Comparison of ENCODE assay signal across 12 cellular contexts in the genomic region with DNA sequence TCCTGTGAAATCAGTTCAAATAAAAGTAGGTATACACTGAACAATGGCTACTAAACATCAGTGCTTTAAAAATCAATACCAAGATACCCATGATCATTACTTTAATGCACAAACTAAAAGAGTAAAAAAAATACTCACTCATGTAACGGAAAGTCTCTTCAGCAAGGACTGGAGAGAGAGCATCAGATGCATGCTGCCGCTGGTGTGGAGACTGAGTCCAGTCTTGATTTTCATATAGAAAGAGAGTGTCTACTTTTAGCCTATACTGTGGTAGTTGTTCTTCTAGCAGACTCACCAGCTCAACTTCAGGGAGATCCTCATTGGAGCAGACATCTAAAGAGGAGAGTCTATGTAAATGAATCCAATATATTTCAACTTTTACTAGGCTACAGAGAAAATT. TPM values are rescaled to one million over a fixed set of nuclear protein-coding genes. Genes with fewer than 3 reads are reported as not detected.
DNase-seq lines count a peak whose midpoint lies in the region; ATAC-seq, FAIRE-seq and TF ChIP-seq lines count a peak whose summit lies in the region.
"Had no signal": no experiment of that assay in that cellular context is flagged by ENCODE, and none has a peak within 500 bp of the region (broad histone marks: within the 10 kb centered on the region; RNA-seq: fewer than 3 reads in every experiment).

No MANE protein-coding gene starts in this region.

- DNase-seq in Calu3: no peak
- DNase-seq in NCI-H460 (ENCODE audit: extremely low read depth, low read depth): peak; percentile 84
- no peak for DNase-seq in astrocyte of the spinal cord (ENCODE audit: low read depth, low spot score)
- DNase-seq in trophoblast cell: no peak
- DNase-seq in T-helper 1 cell: no peak
- no peak for DNase-seq in CD14-positive monocyte (ENCODE audit: low spot score)
- DNase-seq in HTR-8/SVneo (ENCODE audit: insufficient read length, low spot score): no peak
- DNase-seq: CD4-positive, CD25-positive, alpha-beta regulatory T cell; NCI-H2171 treated with DMSO at 0.1 percent for 48 hours; posterior cingulate gyrus had no signal

- H3K27me3 Mint-ChIP-seq in Calu3 (ENCODE audit: unreplicated experiment) (no peaks in the 10 kb centered on the region), CD14-positive monocyte (ENCODE audit: low read depth in 3 of 3) (peaks cover 0 to 2% (median 0%) of the 10 kb centered on the region in 3 donors)
- H3K27me3 Mint-ChIP-seq: CD4-positive, CD25-positive, alpha-beta regulatory T cell; stimulated activated memory B cell treated with anti-CD40 and anti-IgM and Interleukin-4, amounts not matched to agents 10 μg/mL and 1 μg/mL and 100 μg/mL, for 72 hours had no signal

- BruUV-seq in Calu3 (replicated peaks; lab: Mats Ljungman, UMichigan): no TSS peak

- no peak overlapping the region for H2BK12ac ChIP-seq in trophoblast cell (ENCODE audit: low read length)

- intact Hi-C loops in Calu3 (cut with micrococcal nuclease; ENCODE audit: unreplicated experiment) (no loop called here), CD14-positive monocyte (cut with micrococcal nuclease) (no loop called here)

- FAIRE-seq in HTR-8/SVneo (lab: Jason Lieb, UNC): no peak

- no peak overlapping the region for H2BK120ac ChIP-seq in trophoblast cell (ENCODE audit: insufficient read depth, low read length, poor library complexity)

- H3K4me1 ChIP-seq in trophoblast cell (ENCODE audit: control insufficient read depth in 1 of 2, insufficient read depth in 2 of 2, low read length in 2 of 2): no peaks in the 10 kb centered on the region

- peak overlapping the region; percentile 40 for H2BK5ac ChIP-seq in trophoblast cell (ENCODE audit: low read depth, low read length, poor library complexity)

- in situ Hi-C loops in astrocyte of the spinal cord (cut with HindIII; ENCODE audit: low sequenced_read_pairs): no loop called here

- no peak overlapping the region for H3K14ac ChIP-seq in trophoblast cell (ENCODE audit: low read length)

- no peak overlapping the region for H4K91ac ChIP-seq in trophoblast cell (ENCODE audit: low read depth, low read length)

- no peak overlapping the region for H4K8ac ChIP-seq in trophoblast cell (ENCODE audit: low read depth, low read length)

- H3K27ac Mint-ChIP-seq in Calu3 (ENCODE audit: unreplicated experiment): peak overlapping the region; percentile 65
- no peak overlapping the region for H3K27ac Mint-ChIP-seq in CD14-positive monocyte
- H3K27ac Mint-ChIP-seq: stimulated activated memory B cell treated with anti-CD40 and anti-IgM and Interleukin-4, amounts not matched to agents 10 μg/mL and 1 μg/mL and 100 μg/mL, for 72 hours had no signal

- H3K4me1 Mint-ChIP-seq in Calu3 (ENCODE audit: low read depth, unreplicated experiment): peaks cover 38% of the 10 kb centered on the region
- H3K4me1 Mint-ChIP-seq in CD14-positive monocyte: peaks cover 13% of the 10 kb centered on the region

- no peak overlapping the region for H2AK5ac ChIP-seq in trophoblast cell (ENCODE audit: low read length)

- H3K9me3 ChIP-seq in trophoblast cell (ENCODE audit: insufficient read depth, low read depth, low read length): no peaks in the 10 kb centered on the region

- H3K27me3 ChIP-seq in trophoblast cell (ENCODE audit: insufficient read depth, low read length): no peaks in the 10 kb centered on the region

- H3K4me3 Mint-ChIP-seq in Calu3 (ENCODE audit: low read depth, unreplicated experiment) (peak overlapping the region; percentile 39), CD14-positive monocyte (no peak overlapping the region)
- H3K4me3 Mint-ChIP-seq: stimulated activated memory B cell treated with anti-CD40 and anti-IgM and Interleukin-4, amounts not matched to agents 10 μg/mL and 1 μg/mL and 100 μg/mL, for 72 hours had no signal

- H3K23ac ChIP-seq in trophoblast cell (ENCODE audit: low read length): no peak overlapping the region

- CTCF ChIA-PET in Calu3 (lab: Charles Lee): interaction anchor here (0.7 kb wide), 1 partner anchor 13 kb away, joined by 3 read pairs; no protein-coding TSS in a partner anchor

- H3K9ac ChIP-seq in trophoblast cell (ENCODE audit: low read length): no peak overlapping the region

- H3K4ac ChIP-seq in trophoblast cell (ENCODE audit: low read depth, low read length): no peak overlapping the region

- no peak overlapping the region for H2AFZ ChIP-seq in trophoblast cell (ENCODE audit: insufficient read depth, low read length, poor library complexity)

- TF ChIP-seq CTCF in Calu3 (IDR thresholded peaks at IDR 0.05; ENCODE audit: unreplicated experiment) (no peak), astrocyte of the spinal cord (IDR thresholded peaks at IDR 0.05; ENCODE audit: low read depth, low read length) (no peak), CD14-positive monocyte (IDR thresholded peaks at IDR 0.05) (no peak)

- H3K18ac ChIP-seq in trophoblast cell (ENCODE audit: low read length): no peak overlapping the region

- peaks cover 17% of the 10 kb centered on the region for H3K36me3 Mint-ChIP-seq in Calu3 (ENCODE audit: insufficient read depth, unreplicated experiment)
- peaks cover 26 to 39% of the 10 kb centered on the region in 2 donors for H3K36me3 Mint-ChIP-seq in CD14-positive monocyte

- H3K79me1 ChIP-seq in trophoblast cell (ENCODE audit: low read length): no peaks in the 10 kb centered on the region

- peak overlapping the region; percentile 14 for H3K4me3 ChIP-seq in astrocyte of the spinal cord (ENCODE audit: low read depth, low read length)
- no peak overlapping the region for H3K4me3 ChIP-seq in trophoblast cell (ENCODE audit: low read depth, low read length)

- no peak for ATAC-seq in HG02759 (IDR thresholded peaks at IDR 0.05; ENCODE audit: unreplicated experiment)
- ATAC-seq: stimulated activated memory B cell treated with anti-CD40 and anti-IgM and Interleukin-4, amounts not matched to agents 10 μg/mL and 1 μg/mL and 100 μg/mL, for 72 hours had no signal

- H3K79me2 ChIP-seq in trophoblast cell (ENCODE audit: control insufficient read depth, insufficient read depth, low read length, poor library complexity): no peaks in the 10 kb centered on the region

- H3K36me3 ChIP-seq in trophoblast cell (ENCODE audit: control insufficient read depth in 1 of 2, insufficient read depth in 2 of 2, low read length in 2 of 2): no peaks in the 10 kb centered on the region

- H3K9me3 Mint-ChIP-seq in Calu3 (ENCODE audit: low read depth, unreplicated experiment) (no peaks in the 10 kb centered on the region), CD14-positive monocyte (peaks cover 0 to 2% (median 0%) of the 10 kb centered on the region in 7 donors)
- H3K9me3 Mint-ChIP-seq: CD4-positive, CD25-positive, alpha-beta regulatory T cell; stimulated activated memory B cell treated with anti-CD40 and anti-IgM and Interleukin-4, amounts not matched to agents 10 μg/mL and 1 μg/mL and 100 μg/mL, for 72 hours had no signal

- H3K4me2 ChIP-seq in trophoblast cell (ENCODE audit: low read length): no peak overlapping the region

- H4K12ac ChIP-seq in trophoblast cell (ENCODE audit: low read depth, low read length): no peak overlapping the region

- no peak overlapping the region for H3K27ac ChIP-seq in trophoblast cell (ENCODE audit: low read depth, low read length)

- WGBS in trophoblast cell (ENCODE audit: extremely low coverage, insufficient coverage, insufficient read length): no CpG with 5 or more reads among the region's 2 CpGs

RNA-seq across cellular contexts. Expression of gene TRAK2, which starts 44.0 kb away (rescaled TPM):
- total RNA-seq in Calu3 (2022): 24.4 TPM in 2 replicates
- total RNA-seq in NCI-H460 (2014; rRNA removed; shearing (Covaris generic)): 62.2 and 62.5 TPM in 2 replicates
- 28.2 and 41.0 TPM in 2 replicates for polyA plus RNA-seq in NCI-H460 (2014; cell fraction: nucleus; rRNA removed)
- polyA plus RNA-seq in trophoblast cell (2013): 8.6 and 8.9 TPM in 2 replicates
- 10 to 100 TPM; 15.3 to 16.8 TPM for polyA plus RNA-seq in CD14-positive monocyte

RNA-seq across cellular contexts. Expression of gene STRADB, which starts 44.3 kb away (rescaled TPM):
- total RNA-seq in Calu3 (2022): 19.0 and 19.8 TPM in 2 replicates
- total RNA-seq in NCI-H460 (2014; rRNA removed; shearing (Covaris generic)): 46.1 and 51.5 TPM in 2 replicates
- 52.6 and 66.4 TPM in 2 replicates for polyA plus RNA-seq in NCI-H460 (2014; cell fraction: nucleus; rRNA removed)
- polyA plus RNA-seq in trophoblast cell (2013): 17.5 and 18.8 TPM in 2 replicates
- polyA plus RNA-seq in CD14-positive monocyte: 10 to 100 TPM; 22.0 to 25.6 TPM

RNA-seq across cellular contexts. Expression of gene FLACC1, which starts 50.1 kb away (rescaled TPM):
- total RNA-seq in Calu3 (2022): 1.2 and 1.4 TPM in 2 replicates
- total RNA-seq in NCI-H460 (2014; rRNA removed; shearing (Covaris generic)): 0.45 and 2.1 TPM in 2 replicates
- 0.07 and 2.8 TPM in 2 replicates for polyA plus RNA-seq in NCI-H460 (2014; cell fraction: nucleus; rRNA removed)
- polyA plus RNA-seq in trophoblast cell (2013): 0.25 and 0.55 TPM in 2 replicates
- polyA plus RNA-seq in CD14-positive monocyte: under 1 TPM in 1 of 2 donors, not detected in 1; 0.16 TPM
